Comparison of ENCODE assay signal across 1 cellular context in genomic region chr6:40210628-40211056, GRCh38.
TF ChIP-seq lines count a peak whose summit lies in the region.

No MANE protein-coding gene starts in this region.

TF ChIP-seq in WTC11, 78 proteins besides CTCF, POLR2A, EP300 and RAD21 (continued from another document):
- TF ChIP-seq ZSCAN18 (CRISPR knock-in tag; IDR thresholded peaks at IDR 0.05) (no peak), SOX15 (CRISPR knock-in tag; IDR thresholded peaks at IDR 0.05) (no peak), FOXK1 (CRISPR knock-in tag; IDR thresholded peaks at IDR 0.05) (no peak)
- TF ChIP-seq, protein P1, sequence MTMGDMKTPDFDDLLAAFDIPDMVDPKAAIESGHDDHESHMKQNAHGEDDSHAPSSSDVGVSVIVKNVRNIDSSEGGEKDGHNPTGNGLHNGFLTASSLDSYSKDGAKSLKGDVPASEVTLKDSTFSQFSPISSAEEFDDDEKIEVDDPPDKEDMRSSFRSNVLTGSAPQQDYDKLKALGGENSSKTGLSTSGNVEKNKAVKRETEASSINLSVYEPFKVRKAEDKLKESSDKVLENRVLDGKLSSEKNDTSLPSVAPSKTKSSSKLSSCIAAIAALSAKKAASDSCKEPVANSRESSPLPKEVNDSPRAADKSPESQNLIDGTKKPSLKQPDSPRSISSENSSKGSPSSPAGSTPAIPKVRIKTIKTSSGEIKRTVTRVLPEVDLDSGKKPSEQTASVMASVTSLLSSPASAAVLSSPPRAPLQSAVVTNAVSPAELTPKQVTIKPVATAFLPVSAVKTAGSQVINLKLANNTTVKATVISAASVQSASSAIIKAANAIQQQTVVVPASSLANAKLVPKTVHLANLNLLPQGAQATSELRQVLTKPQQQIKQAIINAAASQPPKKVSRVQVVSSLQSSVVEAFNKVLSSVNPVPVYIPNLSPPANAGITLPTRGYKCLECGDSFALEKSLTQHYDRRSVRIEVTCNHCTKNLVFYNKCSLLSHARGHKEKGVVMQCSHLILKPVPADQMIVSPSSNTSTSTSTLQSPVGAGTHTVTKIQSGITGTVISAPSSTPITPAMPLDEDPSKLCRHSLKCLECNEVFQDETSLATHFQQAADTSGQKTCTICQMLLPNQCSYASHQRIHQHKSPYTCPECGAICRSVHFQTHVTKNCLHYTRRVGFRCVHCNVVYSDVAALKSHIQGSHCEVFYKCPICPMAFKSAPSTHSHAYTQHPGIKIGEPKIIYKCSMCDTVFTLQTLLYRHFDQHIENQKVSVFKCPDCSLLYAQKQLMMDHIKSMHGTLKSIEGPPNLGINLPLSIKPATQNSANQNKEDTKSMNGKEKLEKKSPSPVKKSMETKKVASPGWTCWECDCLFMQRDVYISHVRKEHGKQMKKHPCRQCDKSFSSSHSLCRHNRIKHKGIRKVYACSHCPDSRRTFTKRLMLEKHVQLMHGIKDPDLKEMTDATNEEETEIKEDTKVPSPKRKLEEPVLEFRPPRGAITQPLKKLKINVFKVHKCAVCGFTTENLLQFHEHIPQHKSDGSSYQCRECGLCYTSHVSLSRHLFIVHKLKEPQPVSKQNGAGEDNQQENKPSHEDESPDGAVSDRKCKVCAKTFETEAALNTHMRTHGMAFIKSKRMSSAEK (CRISPR knock-in tag; IDR thresholded peaks at IDR 0.05; ENCODE audit: borderline replicate concordance): no peak
- TF ChIP-seq, protein P2, sequence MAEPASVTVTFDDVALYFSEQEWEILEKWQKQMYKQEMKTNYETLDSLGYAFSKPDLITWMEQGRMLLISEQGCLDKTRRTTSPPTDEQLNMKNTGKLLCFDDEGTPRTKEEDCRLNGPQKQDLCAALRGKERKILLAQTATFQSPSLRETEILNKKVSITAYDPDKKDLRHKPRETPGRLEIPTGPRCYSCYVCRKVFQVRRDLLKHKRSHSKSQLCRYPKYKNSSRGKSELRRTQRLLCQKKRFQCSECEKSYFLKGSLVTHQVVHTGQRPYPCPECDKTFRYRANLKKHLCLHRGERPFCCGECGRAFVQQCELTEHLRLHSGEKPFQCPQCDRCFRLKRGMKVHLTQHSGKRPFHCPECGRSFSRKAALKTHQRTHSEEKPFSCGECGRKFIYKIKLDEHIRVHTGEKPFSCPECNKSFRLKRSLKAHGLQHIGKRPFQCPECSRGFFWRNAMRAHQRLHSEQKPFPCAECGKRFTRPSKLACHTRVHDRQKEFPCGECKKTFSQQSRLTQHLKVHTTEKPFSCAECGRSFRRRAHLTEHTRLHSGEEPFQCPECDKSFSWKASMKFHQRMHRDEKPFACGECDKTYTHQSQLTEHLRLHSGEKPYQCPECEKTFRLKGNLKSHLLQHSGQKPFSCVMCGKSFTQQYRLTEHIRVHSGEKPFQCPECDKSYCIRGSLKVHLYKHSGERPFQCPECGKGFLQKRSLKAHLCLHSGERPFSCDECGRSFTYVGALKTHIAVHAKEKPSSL (CRISPR knock-in tag; conservative IDR thresholded peaks at IDR 0.05): no peak
TF ChIP-seq in WTC11: peak in this region for 0.
